Comparison of ENCODE assay signal across 8 cellular contexts in genomic region chr2:38146917-38147307, GRCh38.
DNase-seq lines count a peak whose midpoint lies in the region; ATAC-seq, FAIRE-seq and TF ChIP-seq lines count a peak whose summit lies in the region.

No MANE protein-coding gene starts in this region.

- no peaks in the 10 kb centered on the region for H4K20me1 ChIP-seq in smooth muscle cell (ENCODE audit: low read depth)

- H3F3A ChIP-seq in smooth muscle cell (ENCODE audit: low read depth): peaks cover 18% of the 10 kb centered on the region

- no peak for FAIRE-seq in small intestine (lab: Jason Lieb, UNC)

- no peak overlapping the region for H2AFZ ChIP-seq in smooth muscle cell (ENCODE audit: low read depth)

- H3K79me2 ChIP-seq in smooth muscle cell (ENCODE audit: low read depth): no peaks in the 10 kb centered on the region

- peak overlapping the region; percentile 72 for H3K4me2 ChIP-seq in smooth muscle cell

- H3K27me3 ChIP-seq in smooth muscle cell (ENCODE audit: low read depth): no peaks in the 10 kb centered on the region
- H3K27me3 ChIP-seq in small intestine (ENCODE audit: control insufficient read depth in 2 of 2, insufficient read depth in 2 of 2, low read length in 2 of 2): no peaks in the 10 kb centered on the region

- ATAC-seq in GM18870 (IDR thresholded peaks at IDR 0.05; ENCODE audit: unreplicated experiment) (peak; percentile 90), HG03064 (IDR thresholded peaks at IDR 0.05; ENCODE audit: low read depth, unreplicated experiment) (peak; percentile 83)

- H3K27ac ChIP-seq in smooth muscle cell (ENCODE audit: low read depth) (peak overlapping the region; percentile 95), small intestine (ENCODE audit: low read depth in 1 of 2, low read length in 1 of 2) (peak overlapping the region in 1 of 2 donors; percentile 86)

- H3K4me1 ChIP-seq in smooth muscle cell (ENCODE audit: low read depth) (peaks cover 6% of the 10 kb centered on the region), small intestine (ENCODE audit: control insufficient read depth in 2 of 2, insufficient read depth in 1 of 2, low read depth in 1 of 2, low read length in 1 of 2) (peaks cover 0 to 5% of the 10 kb centered on the region in 2 donors)

- TF ChIP-seq CTCF in smooth muscle cell (IDR thresholded peaks at IDR 0.05; ENCODE audit: borderline replicate concordance, insufficient read depth, poor library complexity, severe bottlenecking): no peak

- no peaks in the 10 kb centered on the region for H3K9me3 ChIP-seq in smooth muscle cell (replicated peaks; ENCODE audit: low read depth)
- H3K9me3 ChIP-seq in small intestine (ENCODE audit: control insufficient read depth, low read depth): no peaks in the 10 kb centered on the region

- H3K4me3 ChIP-seq in smooth muscle cell: no peak overlapping the region
- H3K4me3 ChIP-seq in small intestine (ENCODE audit: low read depth in 1 of 2, low read length in 2 of 2): no peak overlapping the region

- WGBS in smooth muscle cell (ENCODE audit: low lambda C conversion rate): 15% methylated on average over 3 of the region's 3 CpGs
- WGBS in small intestine, 3 donors: 53 to 70% (median 63%) methylated on average over 3 of the region's 3 CpGs

- DNase-seq in A172 (ENCODE audit: low spot score) (peak; percentile 98), T1000 (lab: John Stamatoyannopoulos, UW) (peak; percentile 59), glomerular endothelial cell (ENCODE audit: extremely low read depth, low read depth, low spot score) (peak; percentile 52), smooth muscle cell (lab: John Stamatoyannopoulos, UW; ENCODE audit: unreplicated experiment) (no peak), small intestine (no peak)
- DNase-seq in stimulated activated CD4-positive, alpha-beta T cell treated with anti-CD3 and anti-CD28 coated beads, Interleukin-1b, Interleukin-23, amount 100 ng/mL, for 48 hours: no peak

- H3K9ac ChIP-seq in smooth muscle cell (ENCODE audit: low read depth): peak overlapping the region; percentile 82

- H3K36me3 ChIP-seq in smooth muscle cell (ENCODE audit: low read depth) (no peaks in the 10 kb centered on the region), small intestine (ENCODE audit: control insufficient read depth in 2 of 2, insufficient read depth in 2 of 2, low read length in 2 of 2) (no peaks in the 10 kb centered on the region)

Comparison
In these comparisons a context has a peak if more than half of its experiments do, and no peak if none do; other contexts are left out.
1. DNase-seq: peak in A172 (single experiment), T1000 (single experiment) and glomerular endothelial cell (single experiment); none in smooth muscle cell (single experiment), small intestine (single experiment) and stimulated activated CD4-positive, alpha-beta T cell treated with anti-CD3 and anti-CD28 coated beads, Interleukin-1b, Interleukin-23, amount 100 ng/mL, for 48 hours (single experiment).